11 cellular contexts compared by ENCODE assay signal in genomic region chr2:174779361-174779928, GRCh38. TPM values are rescaled to one million over a fixed set of nuclear protein-coding genes. Genes with fewer than 3 reads are reported as not detected.
DNase-seq lines count a peak whose midpoint lies in the region; ATAC-seq, FAIRE-seq and TF ChIP-seq lines count a peak whose summit lies in the region.
"Had no signal": no experiment of that assay in that cellular context is flagged by ENCODE, and none has a peak within 500 bp of the region (broad histone marks: within the 10 kb centered on the region; RNA-seq: fewer than 3 reads in every experiment).

No MANE protein-coding gene starts in this region.

- DNase-seq in DMS153 (lab: John Stamatoyannopoulos, UW) (peak; percentile 94), lower lobe of right lung (no peak), neuronal stem cell (ENCODE audit: low spot score) (no peak), urothelium cell line (ENCODE audit: low spot score) (no peak), sciatic nerve (ENCODE audit: low spot score) (no peak)
- DNase-seq: sigmoid colon, WERI-Rb-1 had no signal

- FAIRE-seq in urothelium cell line (lab: Jason Lieb, UNC) = no peak
- FAIRE-seq: islet of Langerhans had no signal

- no peaks in the 10 kb centered on the region for H3K36me3 ChIP-seq in KOPT-K1 (ENCODE audit: insufficient read depth, low read length)
- H3K36me3 ChIP-seq in lower lobe of right lung = no peaks in the 10 kb centered on the region
- H3K36me3 ChIP-seq in neuronal stem cell (replicated peaks in 1 of 2; ENCODE audit: control insufficient read depth in 2 of 2, insufficient read depth in 2 of 2, low read length in 2 of 2) = no peaks in the 10 kb centered on the region
- H3K36me3 ChIP-seq: sigmoid colon, WERI-Rb-1 had no signal

- H2BK5ac ChIP-seq in neuronal stem cell (ENCODE audit: low read length) = no peak overlapping the region

- H3K9me3 ChIP-seq in KOPT-K1 (ENCODE audit: insufficient read depth, low read length, poor library complexity, severe bottlenecking) = no peaks in the 10 kb centered on the region
- no peaks in the 10 kb centered on the region for H3K9me3 ChIP-seq in lower lobe of right lung
- H3K9me3 ChIP-seq in neuronal stem cell (replicated peaks in 1 of 2; ENCODE audit: control insufficient read depth in 2 of 2, insufficient read depth in 1 of 2, low read depth in 1 of 2, low read length in 2 of 2) = no peaks in the 10 kb centered on the region
- H3K9me3 ChIP-seq: sigmoid colon had no signal

- no peak overlapping the region for H2BK15ac ChIP-seq in neuronal stem cell (ENCODE audit: low read length)

- no peaks in the 10 kb centered on the region for H3K36me3 Mint-ChIP-seq in activated naive CD8-positive, alpha-beta T cell

- no peak overlapping the region for H3K4ac ChIP-seq in neuronal stem cell (ENCODE audit: low read length)

- H3K27ac ChIP-seq in KOPT-K1 (ENCODE audit: low read depth, low read length, poor library complexity, severe bottlenecking) (peak overlapping the region; percentile 53), lower lobe of right lung (peak overlapping the region; percentile 33), neuronal stem cell (replicated peaks; ENCODE audit: low read length) (no peak overlapping the region)
- H3K27ac ChIP-seq: sigmoid colon, WERI-Rb-1 had no signal

- no CpG with 5 or more reads among the region's 5 CpGs for WGBS in neuronal stem cell (ENCODE audit: extremely low coverage in 2 of 2, insufficient read length in 2 of 2, insufficient replicate concordance in 1 of 2), 2 donors

- no peaks in the 10 kb centered on the region for H3K79me1 ChIP-seq in neuronal stem cell (ENCODE audit: low read depth, low read length)

- H2AK5ac ChIP-seq in neuronal stem cell (ENCODE audit: low read depth, low read length) = no peak overlapping the region

- H3K9me3 Mint-ChIP-seq in activated naive CD8-positive, alpha-beta T cell (ENCODE audit: low read depth) = no peaks in the 10 kb centered on the region

- H3K23ac ChIP-seq in neuronal stem cell (ENCODE audit: low read depth, low read length, poor library complexity) = no peak overlapping the region

- peak overlapping the region; percentile 33 for H3K4me3 Mint-ChIP-seq in activated naive CD8-positive, alpha-beta T cell

- H3K4me3 ChIP-seq in lower lobe of right lung (no peak overlapping the region), neuronal stem cell (ENCODE audit: low read length in 2 of 2) (no peak overlapping the region)
- H3K4me3 ChIP-seq: sigmoid colon had no signal

- H3K27me3 ChIP-seq in lower lobe of right lung (ENCODE audit: low read depth) = no peaks in the 10 kb centered on the region
- no peaks in the 10 kb centered on the region for H3K27me3 ChIP-seq in neuronal stem cell (ENCODE audit: control insufficient read depth in 3 of 3, insufficient read depth in 3 of 3, low read depth in 1 of 3, low read length in 3 of 3)
- H3K27me3 ChIP-seq: sigmoid colon had no signal

- no peak overlapping the region for H4K8ac ChIP-seq in neuronal stem cell (ENCODE audit: low read depth, low read length)

- H3K27ac Mint-ChIP-seq in activated naive CD8-positive, alpha-beta T cell = peak overlapping the region; percentile 92

- no peak for TF ChIP-seq CTCF in lower lobe of right lung (IDR thresholded peaks at IDR 0.05)

- no peak overlapping the region for H3K9ac ChIP-seq in neuronal stem cell (ENCODE audit: low read depth, low read length, poor library complexity)

- no peak overlapping the region for H3K4me2 ChIP-seq in neuronal stem cell (ENCODE audit: insufficient read depth, low read length, poor library complexity, severe bottlenecking)

- H3K4me1 ChIP-seq in lower lobe of right lung (peaks cover 9% of the 10 kb centered on the region), neuronal stem cell (ENCODE audit: control insufficient read depth in 2 of 2, insufficient read depth in 1 of 2, low read depth in 1 of 2, low read length in 2 of 2) (peaks cover 11 to 16% of the 10 kb centered on the region in 2 donors)

- H2BK120ac ChIP-seq in neuronal stem cell (ENCODE audit: low read depth, low read length) = no peak overlapping the region

- H3K27me3 Mint-ChIP-seq in activated naive CD8-positive, alpha-beta T cell = no peaks in the 10 kb centered on the region

- intact Hi-C loops in lower lobe of right lung (cut with DNase I) = no loop called here
- intact Hi-C loops in sciatic nerve (cut with DNase I) = no loop called here

- no peak overlapping the region for H2BK12ac ChIP-seq in neuronal stem cell (ENCODE audit: low read length)

- H3K4me1 Mint-ChIP-seq in activated naive CD8-positive, alpha-beta T cell (ENCODE audit: low read depth) = peaks cover 51% of the 10 kb centered on the region

- H3K18ac ChIP-seq in neuronal stem cell (ENCODE audit: low read length) = no peak overlapping the region

- H4K91ac ChIP-seq in neuronal stem cell (ENCODE audit: low read depth, low read length, poor library complexity) = no peak overlapping the region

- ATAC-seq in lower lobe of right lung (no peak), GM21529 (IDR thresholded peaks at IDR 0.05; ENCODE audit: unreplicated experiment) (no peak), sciatic nerve (no peak)

- H2AFZ ChIP-seq in neuronal stem cell (ENCODE audit: low read length) = no peak overlapping the region

- H3K14ac ChIP-seq in neuronal stem cell (ENCODE audit: low read length) = no peak overlapping the region

RNA-seq across cellular contexts. Expression of gene CHRNA1, which starts 15.2 kb away (rescaled TPM):
- total RNA-seq in lower lobe of right lung (not detected), sciatic nerve (0.31 TPM)
- polyA plus RNA-seq in neuronal stem cell (2013, experiment 1 of 2) = not detected
- polyA plus RNA-seq in neuronal stem cell (2013, experiment 2 of 2) = not detected
- total RNA-seq: sigmoid colon had no signal
